In genomic region chr6:2739335-2739734, GRCh38 we compare ENCODE assay signal across 2 cellular contexts.
TF ChIP-seq lines count a peak whose summit lies in the region.

No MANE protein-coding gene starts in this region.

TF ChIP-seq in SK-N-SH treated with all-trans-retinoic acid at 6 μM for 48 hours, 23 proteins besides CTCF, POLR2A, EP300 and RAD21:
- no peak for TF ChIP-seq ZFP30 (CRISPR knock-in tag; IDR thresholded peaks at IDR 0.05)
- TF ChIP-seq CSDC2 (CRISPR knock-in tag; IDR thresholded peaks at IDR 0.05), result no peak
- no peak for TF ChIP-seq BACH2 (CRISPR knock-in tag; IDR thresholded peaks at IDR 0.05; ENCODE audit: borderline replicate concordance)
- no peak for TF ChIP-seq TOX (CRISPR knock-in tag; IDR thresholded peaks at IDR 0.05; ENCODE audit: borderline replicate concordance)
- no peak for TF ChIP-seq ISL1 (CRISPR knock-in tag; IDR thresholded peaks at IDR 0.05)
- TF ChIP-seq OSR1 (CRISPR knock-in tag; IDR thresholded peaks at IDR 0.05), result no peak
- TF ChIP-seq ZNF8 (CRISPR knock-in tag; IDR thresholded peaks at IDR 0.05), result no peak
- no peak for TF ChIP-seq TCF4 (CRISPR knock-in tag; IDR thresholded peaks at IDR 0.05; ENCODE audit: borderline replicate concordance)
- TF ChIP-seq, protein P1, sequence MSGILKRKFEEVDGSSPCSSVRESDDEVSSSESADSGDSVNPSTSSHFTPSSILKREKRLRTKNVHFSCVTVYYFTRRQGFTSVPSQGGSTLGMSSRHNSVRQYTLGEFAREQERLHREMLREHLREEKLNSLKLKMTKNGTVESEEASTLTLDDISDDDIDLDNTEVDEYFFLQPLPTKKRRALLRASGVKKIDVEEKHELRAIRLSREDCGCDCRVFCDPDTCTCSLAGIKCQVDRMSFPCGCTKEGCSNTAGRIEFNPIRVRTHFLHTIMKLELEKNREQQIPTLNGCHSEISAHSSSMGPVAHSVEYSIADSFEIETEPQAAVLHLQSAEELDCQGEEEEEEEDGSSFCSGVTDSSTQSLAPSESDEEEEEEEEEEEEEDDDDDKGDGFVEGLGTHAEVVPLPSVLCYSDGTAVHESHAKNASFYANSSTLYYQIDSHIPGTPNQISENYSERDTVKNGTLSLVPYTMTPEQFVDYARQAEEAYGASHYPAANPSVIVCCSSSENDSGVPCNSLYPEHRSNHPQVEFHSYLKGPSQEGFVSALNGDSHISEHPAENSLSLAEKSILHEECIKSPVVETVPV (CRISPR knock-in tag; IDR thresholded peaks at IDR 0.05), result no peak
- no peak for TF ChIP-seq ZNF565 (CRISPR knock-in tag; conservative IDR thresholded peaks at IDR 0.05; ENCODE audit: low read depth)
- TF ChIP-seq ARNTL (CRISPR knock-in tag; IDR thresholded peaks at IDR 0.05; ENCODE audit: borderline replicate concordance, low read depth), result no peak
- no peak for TF ChIP-seq POU6F1 (CRISPR knock-in tag; IDR thresholded peaks at IDR 0.05; ENCODE audit: borderline replicate concordance, low read depth)
- TF ChIP-seq ESRRG (CRISPR knock-in tag; IDR thresholded peaks at IDR 0.05), result no peak
- TF ChIP-seq RARB (CRISPR knock-in tag; IDR thresholded peaks at IDR 0.05), result no peak
- TF ChIP-seq GLIS3 (CRISPR knock-in tag; IDR thresholded peaks at IDR 0.05), result no peak

TF ChIP-seq in SK-N-SH, 30 proteins besides CTCF, POLR2A, EP300 and RAD21:
- TF ChIP-seq, protein P2, sequence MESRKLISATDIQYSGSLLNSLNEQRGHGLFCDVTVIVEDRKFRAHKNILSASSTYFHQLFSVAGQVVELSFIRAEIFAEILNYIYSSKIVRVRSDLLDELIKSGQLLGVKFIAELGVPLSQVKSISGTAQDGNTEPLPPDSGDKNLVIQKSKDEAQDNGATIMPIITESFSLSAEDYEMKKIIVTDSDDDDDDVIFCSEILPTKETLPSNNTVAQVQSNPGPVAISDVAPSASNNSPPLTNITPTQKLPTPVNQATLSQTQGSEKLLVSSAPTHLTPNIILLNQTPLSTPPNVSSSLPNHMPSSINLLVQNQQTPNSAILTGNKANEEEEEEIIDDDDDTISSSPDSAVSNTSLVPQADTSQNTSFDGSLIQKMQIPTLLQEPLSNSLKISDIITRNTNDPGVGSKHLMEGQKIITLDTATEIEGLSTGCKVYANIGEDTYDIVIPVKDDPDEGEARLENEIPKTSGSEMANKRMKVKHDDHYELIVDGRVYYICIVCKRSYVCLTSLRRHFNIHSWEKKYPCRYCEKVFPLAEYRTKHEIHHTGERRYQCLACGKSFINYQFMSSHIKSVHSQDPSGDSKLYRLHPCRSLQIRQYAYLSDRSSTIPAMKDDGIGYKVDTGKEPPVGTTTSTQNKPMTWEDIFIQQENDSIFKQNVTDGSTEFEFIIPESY (IDR thresholded peaks at IDR 0.05; ENCODE audit: borderline replicate concordance, low read depth), result no peak
- no peak for TF ChIP-seq SIN3A (IDR thresholded peaks at IDR 0.05; ENCODE audit: borderline replicate concordance, low read depth, low read length)
- TF ChIP-seq FOSL2 (IDR thresholded peaks at IDR 0.05; ENCODE audit: borderline replicate concordance, low read depth), result no peak
- no peak for TF ChIP-seq CHD2 (IDR thresholded peaks at IDR 0.05; ENCODE audit: low read length, partially characterized antibody)
- no peak for TF ChIP-seq GATA2 (CRISPR knock-in tag; IDR thresholded peaks at IDR 0.05)
- TF ChIP-seq FOXM1 (IDR thresholded peaks at IDR 0.05; ENCODE audit: low read depth), result no peak
- no peak for TF ChIP-seq NRF1 (IDR thresholded peaks at IDR 0.05; ENCODE audit: low read depth, low read length)
- TF ChIP-seq RFX5 (IDR thresholded peaks at IDR 0.05; ENCODE audit: low read length), result no peak
- no peak for TF ChIP-seq IRF3 (IDR thresholded peaks at IDR 0.05; ENCODE audit: low read depth, low read length)
- no peak for TF ChIP-seq REST (IDR thresholded peaks at IDR 0.05; ENCODE audit: low read depth, low read length)
- no peak for TF ChIP-seq ELF1 (IDR thresholded peaks at IDR 0.05)
- no peak for TF ChIP-seq MEF2A (IDR thresholded peaks at IDR 0.05; ENCODE audit: borderline replicate concordance, low read depth)
- TF ChIP-seq JUND (IDR thresholded peaks at IDR 0.05), result no peak
- TF ChIP-seq RXRA (IDR thresholded peaks at IDR 0.05; ENCODE audit: borderline replicate concordance, low read depth), result no peak
- no peak for TF ChIP-seq TAF1 (IDR thresholded peaks at IDR 0.05; ENCODE audit: borderline replicate concordance, low read depth, low read length)
